9 cellular contexts compared by ENCODE assay signal in the genomic region with DNA sequence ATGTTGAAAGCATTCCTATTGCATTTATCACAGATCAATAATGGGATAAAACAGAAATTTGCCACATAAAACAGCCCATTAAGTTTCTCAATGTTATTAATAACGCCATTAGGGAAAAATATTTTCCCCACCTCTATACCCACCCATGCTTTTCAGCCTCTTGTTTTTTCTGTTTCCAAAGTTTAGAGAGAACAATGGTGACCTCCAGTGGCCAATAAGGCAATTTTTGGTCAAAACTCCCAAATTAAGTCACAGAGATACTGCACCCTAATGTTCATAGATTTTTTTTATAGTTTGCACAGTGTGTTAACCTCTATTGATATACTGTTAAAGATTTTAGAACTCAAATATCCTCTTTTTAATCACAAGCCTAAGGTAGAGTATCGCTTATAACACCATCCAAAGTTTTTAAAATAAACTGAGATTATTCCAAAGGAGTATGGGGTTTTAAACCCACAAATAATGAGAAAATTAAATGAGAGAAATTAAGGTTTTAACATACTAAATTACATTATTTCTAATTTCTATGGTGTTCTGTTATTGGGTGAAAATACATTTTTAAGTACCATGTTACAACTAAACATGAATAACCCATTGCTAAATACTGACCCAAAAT.
DNase-seq lines count a peak whose midpoint lies in the region; ATAC-seq and TF ChIP-seq lines count a peak whose summit lies in the region.
"Had no signal": no experiment of that assay in that cellular context is flagged by ENCODE, and none has a peak within 500 bp of the region (broad histone marks: within the 10 kb centered on the region; RNA-seq: fewer than 3 reads in every experiment).

No MANE protein-coding gene starts in this region.

- peak; percentile 29 for DNase-seq in AG10803 (ENCODE audit: low read depth)
- DNase-seq in kidney epithelial cell (ENCODE audit: low read depth), result no peak
- no peak for DNase-seq in immature natural killer cell
- DNase-seq in CD1c-positive myeloid dendritic cell (ENCODE audit: extremely low spot score), result no peak
- DNase-seq: anterior cingulate cortex had no signal

- no peak overlapping the region for H3K27ac Mint-ChIP-seq in immature natural killer cell

- TF ChIP-seq CTCF in AG10803 (conservative IDR thresholded peaks at IDR 0.05; ENCODE audit: low read length) (peak; percentile 66), kidney epithelial cell (IDR thresholded peaks at IDR 0.05; ENCODE audit: insufficient read depth, low read length, poor library complexity, severe bottlenecking) (peak; percentile 38)

- no peaks in the 10 kb centered on the region for H3K36me3 ChIP-seq in kidney epithelial cell (ENCODE audit: control insufficient read depth, insufficient read depth, low read length)

- peaks cover 13 to 19% of the 10 kb centered on the region in 2 donors for H3K4me1 Mint-ChIP-seq in immature natural killer cell

- no peak overlapping the region for H3K4me3 Mint-ChIP-seq in immature natural killer cell

- ATAC-seq in GM19351 (IDR thresholded peaks at IDR 0.05; ENCODE audit: unreplicated experiment), result peak; percentile 56
- peak; percentile 79 for ATAC-seq in SK-N-SH treated with all-trans-retinoic acid at 6 μM for 48 hours
- no peak for ATAC-seq in HG03354 (IDR thresholded peaks at IDR 0.05; ENCODE audit: poor library complexity, severe bottlenecking, unreplicated experiment)
- ATAC-seq in GM18870 (IDR thresholded peaks at IDR 0.05; ENCODE audit: unreplicated experiment), result no peak

- peaks cover 2 to 4% (median 3%) of the 10 kb centered on the region in 3 donors for H3K27me3 Mint-ChIP-seq in immature natural killer cell (ENCODE audit: low read depth in 3 of 3)

- no peaks in the 10 kb centered on the region for H3K9me3 Mint-ChIP-seq in immature natural killer cell

- H3K27me3 ChIP-seq in kidney epithelial cell (ENCODE audit: control insufficient read depth, insufficient read depth, low read length), result no peaks in the 10 kb centered on the region

- H3K4me3 ChIP-seq in AG10803 (ENCODE audit: low read length) (no peak overlapping the region), kidney epithelial cell (ENCODE audit: low read depth, low read length) (no peak overlapping the region)

- H3K36me3 Mint-ChIP-seq in immature natural killer cell, result no peaks in the 10 kb centered on the region

TF ChIP-seq in SK-N-SH treated with all-trans-retinoic acid at 6 μM for 48 hours, 23 proteins besides CTCF, POLR2A, EP300 and RAD21:
- no peak for TF ChIP-seq BACH2 (CRISPR knock-in tag; IDR thresholded peaks at IDR 0.05; ENCODE audit: borderline replicate concordance)
- no peak for TF ChIP-seq PPARA (CRISPR knock-in tag; IDR thresholded peaks at IDR 0.05; ENCODE audit: borderline replicate concordance)
- TF ChIP-seq GLIS3 (CRISPR knock-in tag; IDR thresholded peaks at IDR 0.05), result no peak
- no peak for TF ChIP-seq ARNTL (CRISPR knock-in tag; IDR thresholded peaks at IDR 0.05; ENCODE audit: borderline replicate concordance, low read depth)
- no peak for TF ChIP-seq SNAI2 (CRISPR knock-in tag; IDR thresholded peaks at IDR 0.05)

Comparison
In these comparisons a context has a peak if more than half of its experiments do, and no peak if none do; other contexts are left out.
1. ATAC-seq: peak in GM19351 (single experiment) and SK-N-SH treated with all-trans-retinoic acid at 6 μM for 48 hours (single experiment); none in HG03354 (single experiment) and GM18870 (single experiment).